Comparison of ENCODE assay signal across 1 cellular context in the genomic region with DNA sequence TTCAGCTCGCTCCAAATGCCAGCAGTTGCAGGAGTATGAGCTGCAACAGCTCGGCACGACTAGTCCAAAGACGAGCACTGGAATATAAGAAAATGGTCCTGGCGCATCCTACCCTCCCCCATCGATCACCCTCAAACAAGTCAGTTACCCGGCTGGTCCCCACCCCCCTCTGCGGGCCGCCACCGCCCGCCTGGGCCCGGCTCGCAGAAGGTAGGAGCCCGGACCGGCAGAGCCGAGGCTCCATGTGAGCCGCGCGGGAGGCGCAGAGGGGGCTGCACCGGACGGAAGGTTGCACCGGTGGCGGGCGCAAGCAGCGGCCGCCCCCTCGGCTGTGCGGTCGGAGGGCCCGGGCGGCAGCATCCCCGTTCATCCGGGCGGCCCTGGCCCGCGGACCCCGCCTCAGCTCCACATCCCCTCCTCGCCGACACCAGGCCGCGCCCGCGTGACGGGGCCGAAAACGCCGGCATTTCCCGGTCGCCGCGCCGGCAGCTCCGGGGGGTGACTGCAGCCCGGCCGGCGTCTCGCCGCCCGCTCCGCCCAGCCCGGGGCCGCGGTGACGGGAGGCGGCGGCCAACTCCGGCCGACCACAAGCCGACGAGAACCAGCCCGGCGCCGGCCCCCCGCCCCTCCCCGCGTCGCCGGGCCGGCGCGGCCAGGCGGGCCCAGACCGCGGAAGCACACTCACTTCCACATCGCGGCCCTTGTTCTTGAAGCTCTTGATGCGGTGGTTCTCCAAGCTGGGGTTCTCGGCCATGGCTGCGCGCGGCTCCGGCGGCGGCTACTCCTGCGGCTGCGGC.
TF ChIP-seq lines count a peak whose summit lies in the region.

No MANE protein-coding gene starts in this region.

TF ChIP-seq in GM12878, 131 proteins besides CTCF, POLR2A, EP300 and RAD21 (continued from another document):
- TF ChIP-seq, protein P1, sequence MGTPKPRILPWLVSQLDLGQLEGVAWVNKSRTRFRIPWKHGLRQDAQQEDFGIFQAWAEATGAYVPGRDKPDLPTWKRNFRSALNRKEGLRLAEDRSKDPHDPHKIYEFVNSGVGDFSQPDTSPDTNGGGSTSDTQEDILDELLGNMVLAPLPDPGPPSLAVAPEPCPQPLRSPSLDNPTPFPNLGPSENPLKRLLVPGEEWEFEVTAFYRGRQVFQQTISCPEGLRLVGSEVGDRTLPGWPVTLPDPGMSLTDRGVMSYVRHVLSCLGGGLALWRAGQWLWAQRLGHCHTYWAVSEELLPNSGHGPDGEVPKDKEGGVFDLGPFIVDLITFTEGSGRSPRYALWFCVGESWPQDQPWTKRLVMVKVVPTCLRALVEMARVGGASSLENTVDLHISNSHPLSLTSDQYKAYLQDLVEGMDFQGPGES (IDR thresholded peaks at IDR 0.05), result no peak
- TF ChIP-seq, protein P2, sequence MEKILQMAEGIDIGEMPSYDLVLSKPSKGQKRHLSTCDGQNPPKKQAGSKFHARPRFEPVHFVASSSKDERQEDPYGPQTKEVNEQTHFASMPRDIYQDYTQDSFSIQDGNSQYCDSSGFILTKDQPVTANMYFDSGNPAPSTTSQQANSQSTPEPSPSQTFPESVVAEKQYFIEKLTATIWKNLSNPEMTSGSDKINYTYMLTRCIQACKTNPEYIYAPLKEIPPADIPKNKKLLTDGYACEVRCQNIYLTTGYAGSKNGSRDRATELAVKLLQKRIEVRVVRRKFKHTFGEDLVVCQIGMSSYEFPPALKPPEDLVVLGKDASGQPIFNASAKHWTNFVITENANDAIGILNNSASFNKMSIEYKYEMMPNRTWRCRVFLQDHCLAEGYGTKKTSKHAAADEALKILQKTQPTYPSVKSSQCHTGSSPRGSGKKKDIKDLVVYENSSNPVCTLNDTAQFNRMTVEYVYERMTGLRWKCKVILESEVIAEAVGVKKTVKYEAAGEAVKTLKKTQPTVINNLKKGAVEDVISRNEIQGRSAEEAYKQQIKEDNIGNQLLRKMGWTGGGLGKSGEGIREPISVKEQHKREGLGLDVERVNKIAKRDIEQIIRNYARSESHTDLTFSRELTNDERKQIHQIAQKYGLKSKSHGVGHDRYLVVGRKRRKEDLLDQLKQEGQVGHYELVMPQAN (conservative IDR thresholded peaks at IDR 0.05), result peak; percentile 84
- TF ChIP-seq ZNF24 (IDR thresholded peaks at IDR 0.05), result no peak
- TF ChIP-seq, protein P3, sequence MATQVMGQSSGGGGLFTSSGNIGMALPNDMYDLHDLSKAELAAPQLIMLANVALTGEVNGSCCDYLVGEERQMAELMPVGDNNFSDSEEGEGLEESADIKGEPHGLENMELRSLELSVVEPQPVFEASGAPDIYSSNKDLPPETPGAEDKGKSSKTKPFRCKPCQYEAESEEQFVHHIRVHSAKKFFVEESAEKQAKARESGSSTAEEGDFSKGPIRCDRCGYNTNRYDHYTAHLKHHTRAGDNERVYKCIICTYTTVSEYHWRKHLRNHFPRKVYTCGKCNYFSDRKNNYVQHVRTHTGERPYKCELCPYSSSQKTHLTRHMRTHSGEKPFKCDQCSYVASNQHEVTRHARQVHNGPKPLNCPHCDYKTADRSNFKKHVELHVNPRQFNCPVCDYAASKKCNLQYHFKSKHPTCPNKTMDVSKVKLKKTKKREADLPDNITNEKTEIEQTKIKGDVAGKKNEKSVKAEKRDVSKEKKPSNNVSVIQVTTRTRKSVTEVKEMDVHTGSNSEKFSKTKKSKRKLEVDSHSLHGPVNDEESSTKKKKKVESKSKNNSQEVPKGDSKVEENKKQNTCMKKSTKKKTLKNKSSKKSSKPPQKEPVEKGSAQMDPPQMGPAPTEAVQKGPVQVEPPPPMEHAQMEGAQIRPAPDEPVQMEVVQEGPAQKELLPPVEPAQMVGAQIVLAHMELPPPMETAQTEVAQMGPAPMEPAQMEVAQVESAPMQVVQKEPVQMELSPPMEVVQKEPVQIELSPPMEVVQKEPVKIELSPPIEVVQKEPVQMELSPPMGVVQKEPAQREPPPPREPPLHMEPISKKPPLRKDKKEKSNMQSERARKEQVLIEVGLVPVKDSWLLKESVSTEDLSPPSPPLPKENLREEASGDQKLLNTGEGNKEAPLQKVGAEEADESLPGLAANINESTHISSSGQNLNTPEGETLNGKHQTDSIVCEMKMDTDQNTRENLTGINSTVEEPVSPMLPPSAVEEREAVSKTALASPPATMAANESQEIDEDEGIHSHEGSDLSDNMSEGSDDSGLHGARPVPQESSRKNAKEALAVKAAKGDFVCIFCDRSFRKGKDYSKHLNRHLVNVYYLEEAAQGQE (IDR thresholded peaks at IDR 0.05; ENCODE audit: low read depth, low read length), result no peak
- TF ChIP-seq IKZF2 (IDR thresholded peaks at IDR 0.05), result no peak
- TF ChIP-seq, protein P4, sequence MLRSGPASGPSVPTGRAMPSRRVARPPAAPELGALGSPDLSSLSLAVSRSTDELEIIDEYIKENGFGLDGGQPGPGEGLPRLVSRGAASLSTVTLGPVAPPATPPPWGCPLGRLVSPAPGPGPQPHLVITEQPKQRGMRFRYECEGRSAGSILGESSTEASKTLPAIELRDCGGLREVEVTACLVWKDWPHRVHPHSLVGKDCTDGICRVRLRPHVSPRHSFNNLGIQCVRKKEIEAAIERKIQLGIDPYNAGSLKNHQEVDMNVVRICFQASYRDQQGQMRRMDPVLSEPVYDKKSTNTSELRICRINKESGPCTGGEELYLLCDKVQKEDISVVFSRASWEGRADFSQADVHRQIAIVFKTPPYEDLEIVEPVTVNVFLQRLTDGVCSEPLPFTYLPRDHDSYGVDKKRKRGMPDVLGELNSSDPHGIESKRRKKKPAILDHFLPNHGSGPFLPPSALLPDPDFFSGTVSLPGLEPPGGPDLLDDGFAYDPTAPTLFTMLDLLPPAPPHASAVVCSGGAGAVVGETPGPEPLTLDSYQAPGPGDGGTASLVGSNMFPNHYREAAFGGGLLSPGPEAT (IDR thresholded peaks at IDR 0.05; ENCODE audit: low read depth), result no peak
- TF ChIP-seq JUND (IDR thresholded peaks at IDR 0.05; ENCODE audit: low read depth, low read length), result no peak
- TF ChIP-seq CHD4 (IDR thresholded peaks at IDR 0.05), result no peak
- no peak for TF ChIP-seq POLR2AphosphoS2 (IDR thresholded peaks at IDR 0.05; ENCODE audit: low read depth, low read length)
- TF ChIP-seq ZNF217 (IDR thresholded peaks at IDR 0.05), result 0 out of 2 replicates have a peak, but pooled peaks have one; percentile 14
